ENCODE assay signal across 22 cellular contexts in the genomic region with DNA sequence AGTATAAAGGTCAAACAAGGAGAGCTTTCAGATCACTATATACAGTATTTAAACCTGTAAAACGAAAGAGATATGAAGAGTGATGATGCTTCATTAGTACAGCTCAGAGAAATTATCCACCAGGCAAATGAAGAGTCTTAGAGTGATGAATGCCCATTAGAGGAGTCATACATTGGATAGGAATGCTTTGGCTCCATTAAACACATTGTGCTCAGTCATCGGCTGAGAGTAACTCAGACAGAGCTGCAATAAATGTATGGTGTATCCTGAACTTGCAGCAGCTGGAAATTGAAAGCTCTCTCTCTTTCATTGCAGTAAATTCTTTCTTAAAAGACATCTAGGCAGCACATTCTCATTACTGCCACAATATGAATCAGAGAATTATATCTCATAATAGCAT.
"Had no signal": no experiment of that assay in that cellular context is flagged by ENCODE, and none has a peak within 500 bp of the region (broad histone marks: within the 10 kb centered on the region; RNA-seq: fewer than 3 reads in every experiment).

No MANE protein-coding gene starts in this region.

- H3K36me3 ChIP-seq: ascending aorta, colonic mucosa, heart right ventricle, lower lobe of right lung, ovary, tibial artery had no signal

- H3K27ac ChIP-seq: ascending aorta, colonic mucosa, heart right ventricle, lower lobe of right lung, ovary, psoas muscle, skin epidermis, tibial artery had no signal

- H3K27me3 ChIP-seq: ascending aorta, colonic mucosa, heart right ventricle, ovary, tibial artery had no signal

- H3K9me3 ChIP-seq: ascending aorta, colonic mucosa, ovary, psoas muscle had no signal

- DNase-seq: activated CD4-positive, alpha-beta T cell treated with anti-CD3 and anti-CD28 coated beads, Interleukin-2, amount 10 ng/mL, durations not matched to agents 7 days and 5 days; activated CD8-positive, alpha-beta memory T cell treated with anti-CD3 and anti-CD28 coated beads, Interleukin-2, amount 50 U/mL, for 4 hours; activated effector memory CD4-positive, alpha-beta T cell treated with Interleukin-2 at 50 U/mL for 16 hours; activated naive CD4-positive, alpha-beta T cell treated with anti-CD3 and anti-CD28 coated beads, Interleukin-2, amount 10 ng/mL, durations not matched to agents 7 days and 5 days; activated naive CD8-positive, alpha-beta T cell treated with anti-CD3 and anti-CD28 coated beads, Interleukin-2, amount 50 U/mL, for 24 hours; activated T-cell treated with anti-CD3 and anti-CD28 coated beads, Interleukin-2, amount 50 U/mL, for 4 hours; colonic mucosa; erythroblast; heart right ventricle; immature natural killer cell; left colon; lower lobe of right lung; natural killer cell; ovary; psoas muscle; right cardiac atrium; stimulated activated naive CD8-positive, alpha-beta T cell treated with anti-CD3 and anti-CD28 coated beads, Interleukin-15, Interleukin-2, amounts not matched to agents 100 U/mL and 50 U/mL, for 24 hours; substantia nigra; T-helper 9 cell; tibial artery had no signal

- H3K4me1 ChIP-seq: ascending aorta, colonic mucosa, heart right ventricle, lower lobe of right lung, psoas muscle, tibial artery had no signal

- ATAC-seq: activated naive CD8-positive, alpha-beta T cell treated with anti-CD3 and anti-CD28 coated beads, Interleukin-2, amount 50 U/mL, for 24 hours; activated T-cell treated with anti-CD3 and anti-CD28 coated beads, Interleukin-2, amount 50 U/mL, for 4 hours; heart right ventricle; left colon; lower lobe of right lung; natural killer cell; psoas muscle; right cardiac atrium; stimulated activated naive CD8-positive, alpha-beta T cell treated with anti-CD3 and anti-CD28 coated beads, Interleukin-15, Interleukin-2, amounts not matched to agents 100 U/mL and 50 U/mL, for 24 hours had no signal

- H3K4me3 ChIP-seq: ascending aorta, colonic mucosa, heart right ventricle, lower lobe of right lung, ovary, psoas muscle, skin epidermis, tibial artery had no signal
